ENCODE assay signal across 24 cellular contexts in genomic region chr15:62878070-62878469, GRCh38.
"Had no signal": no experiment of that assay in that cellular context is flagged by ENCODE, and none has a peak within 500 bp of the region (broad histone marks: within the 10 kb centered on the region; RNA-seq: fewer than 3 reads in every experiment).

No MANE protein-coding gene starts in this region.

- H3K4me1 ChIP-seq: parathyroid adenoma, uterus had no signal

- H3K9me3 ChIP-seq: left lung, neutrophil, tibial artery, uterus had no signal

- ATAC-seq: activated CD8-positive, alpha-beta T cell treated with anti-CD3 and anti-CD28 coated beads for 36 hours; activated T-helper 17 cell treated with anti-CD3 and anti-CD28 coated beads, Interleukin-2, amount 50 U/mL, for 72 hours; left lung; naive thymus-derived CD8-positive, alpha-beta T cell had no signal

- H3K36me3 ChIP-seq: cardiac muscle cell, left lung, neutrophil, tibial artery, uterus had no signal

- DNase-seq: activated CD4-positive, alpha-beta T cell treated with anti-CD3 and anti-CD28 coated beads, Interleukin-2, amount 10 ng/mL, durations not matched to agents 24 days and 14 days; activated CD8-positive, alpha-beta T cell treated with anti-CD3 and anti-CD28 coated beads for 36 hours; activated naive CD4-positive, alpha-beta T cell; activated naive CD8-positive, alpha-beta T cell treated with anti-CD3 and anti-CD28 coated beads for 36 hours; activated T-cell treated with anti-CD3 and anti-CD28 coated beads, Interleukin-2, amount 50 U/mL, for 1 hour; amniotic stem cell; dermis blood vessel endothelial cell; effector memory CD4-positive, alpha-beta T cell; hippocampal formation; islet precursor cell; left lung; mesendoderm; naive thymus-derived CD8-positive, alpha-beta T cell; stimulated activated CD4-positive, alpha-beta T cell treated with anti-CD3 and anti-CD28 coated beads, Interleukin-12 subunit alpha, Interleukin-12 subunit beta, amount 100 ng/mL, for 4 hours; stimulated activated CD4-positive, alpha-beta T cell treated with anti-CD3 and anti-CD28 coated beads, Interleukin-1b, Interleukin-23, amount 100 ng/mL, for 48 hours; stimulated activated CD8-positive, alpha-beta memory T cell treated with anti-CD3 and anti-CD28 coated beads, Interleukin-4, amount 100 ng/mL, for 48 hours; stimulated activated naive CD4-positive, alpha-beta T cell; substantia nigra; tibial artery; uterus had no signal

- H3K27me3 ChIP-seq: cardiac muscle cell, left lung, neutrophil, tibial artery, uterus had no signal

- H3K4me3 ChIP-seq: cardiac muscle cell, left lung, tibial artery, uterus had no signal

- H3K27ac ChIP-seq: cardiac muscle cell, left lung, neutrophil, parathyroid adenoma, tibial artery had no signal
